Comparison of ENCODE assay signal across 24 cellular contexts in the genomic region with DNA sequence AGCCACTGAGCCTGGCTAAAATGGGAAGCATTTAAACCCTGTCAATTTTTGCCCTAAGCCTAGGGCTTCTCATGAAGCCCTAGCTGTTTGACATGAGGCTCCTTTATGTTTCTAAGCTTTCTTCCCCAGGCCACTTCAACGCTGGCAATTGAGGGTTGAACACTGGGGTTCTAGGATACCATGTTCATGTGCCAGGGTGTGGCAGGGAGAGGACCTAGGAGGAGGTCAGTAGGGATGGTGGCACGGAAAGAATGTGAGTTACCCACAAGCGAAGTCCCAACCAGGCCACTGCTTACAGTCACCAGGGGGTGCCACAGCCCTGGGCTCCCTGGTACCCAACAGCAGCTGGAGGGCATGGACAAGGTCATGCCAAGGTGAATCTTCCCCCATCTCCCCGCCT.
"Had no signal": no experiment of that assay in that cellular context is flagged by ENCODE, and none has a peak within 500 bp of the region (broad histone marks: within the 10 kb centered on the region; RNA-seq: fewer than 3 reads in every experiment).

No MANE protein-coding gene starts in this region.

- H3K27ac ChIP-seq: KMS-11, RWPE1 had no signal

- H3K4me3 ChIP-seq: K562 had no signal

- H3K4me2 ChIP-seq: KMS-11, SK-N-SH had no signal

- ATAC-seq: HepG2, K562, Panc1, PC-3 had no signal

- H3K9me3 ChIP-seq: SK-N-SH had no signal

- H3K9ac ChIP-seq: KMS-11, SK-N-SH had no signal

- DNase-seq: IMR-90; MV-4-11; NCI-H1048; NCI-H1105; NCI-H1436 treated with DMSO at 0.1 percent for 48 hours; NCI-H1694; NCI-H187 treated with DMSO at 0.1 percent for 48 hours; NCI-H2029 treated with DMSO at 0.1 percent for 48 hours; NCI-H2171 treated with DMSO at 0.1 percent for 48 hours; NCI-H345; NCI-H446 treated with DMSO at 0.1 percent for 48 hours; NCI-H510A treated with DMSO at 0.1 percent for 48 hours; NCI-H526 treated with DMSO at 0.1 percent for 48 hours; NCI-H748 treated with DMSO at 0.1 percent for 48 hours; NK-92 treated with Interleukin-12 subunit alpha and Interleukin-12 subunit beta, amount 100 ng/mL, for 24 hours; PC-3; SHP77; SK-N-SH; SW 1271 had no signal
